Comparison of ENCODE assay signal across 19 cellular contexts in the genomic region with DNA sequence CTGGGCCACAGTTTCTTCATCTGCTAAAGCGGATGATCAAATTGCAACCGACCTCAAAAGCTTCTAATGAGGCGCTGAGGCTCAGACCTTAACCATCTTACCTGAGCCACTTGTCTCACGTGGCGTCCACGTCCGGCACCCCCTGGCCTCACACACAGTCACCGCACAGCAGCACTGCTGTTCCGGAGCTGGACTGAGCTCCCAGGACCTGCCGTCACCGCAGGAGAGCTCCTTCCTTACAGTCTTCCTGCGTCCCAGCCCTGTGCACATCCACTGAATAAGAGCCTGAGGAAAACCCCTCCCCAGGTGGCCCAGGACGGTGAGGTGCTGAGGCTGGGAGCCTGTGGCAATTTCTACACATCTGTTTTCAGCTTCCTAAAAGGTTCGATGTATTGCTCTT.
"Had no signal": no experiment of that assay in that cellular context is flagged by ENCODE, and none has a peak within 500 bp of the region (broad histone marks: within the 10 kb centered on the region; RNA-seq: fewer than 3 reads in every experiment).

No MANE protein-coding gene starts in this region.

- H3K4me2 ChIP-seq: neural progenitor cell had no signal

- ATAC-seq: natural killer cell, psoas muscle, sciatic nerve had no signal

- H3K27ac ChIP-seq: colonic mucosa, neural progenitor cell, parathyroid adenoma, psoas muscle, stomach, thoracic aorta had no signal

- H3K4me3 ChIP-seq: colonic mucosa, neural progenitor cell, psoas muscle, stomach, thoracic aorta, transverse colon had no signal

- H3K27ac Mint-ChIP-seq: natural killer cell, neural progenitor cell had no signal

- H3K27me3 ChIP-seq: colonic mucosa, neural progenitor cell, stomach, transverse colon had no signal

- H3K9ac ChIP-seq: neural progenitor cell, parathyroid adenoma had no signal

- H3K36me3 ChIP-seq: colonic mucosa, neural progenitor cell, stomach, transverse colon had no signal

- H3K36me3 Mint-ChIP-seq: natural killer cell had no signal

- DNase-seq: effector CD8-positive, alpha-beta T cell; foreskin melanocyte; head of caudate nucleus; hypothalamus; kidney glomerular epithelial cell; mammary epithelial cell; natural killer cell; occipital lobe; psoas muscle; retina; stimulated activated naive CD4-positive, alpha-beta T cell; substantia nigra had no signal

- H3K4me1 ChIP-seq: colonic mucosa, neural progenitor cell, parathyroid adenoma, psoas muscle had no signal

- H3K9me3 ChIP-seq: colonic mucosa, psoas muscle, stomach, thoracic aorta, transverse colon had no signal

- H2AFZ ChIP-seq: neural progenitor cell, parathyroid adenoma had no signal

- H3K4me3 Mint-ChIP-seq: natural killer cell, neural progenitor cell had no signal

- H3K4me1 Mint-ChIP-seq: natural killer cell had no signal

- H3K9me3 Mint-ChIP-seq: natural killer cell, neural progenitor cell had no signal
